ENCODE assay signal across 8 cellular contexts in the genomic region with DNA sequence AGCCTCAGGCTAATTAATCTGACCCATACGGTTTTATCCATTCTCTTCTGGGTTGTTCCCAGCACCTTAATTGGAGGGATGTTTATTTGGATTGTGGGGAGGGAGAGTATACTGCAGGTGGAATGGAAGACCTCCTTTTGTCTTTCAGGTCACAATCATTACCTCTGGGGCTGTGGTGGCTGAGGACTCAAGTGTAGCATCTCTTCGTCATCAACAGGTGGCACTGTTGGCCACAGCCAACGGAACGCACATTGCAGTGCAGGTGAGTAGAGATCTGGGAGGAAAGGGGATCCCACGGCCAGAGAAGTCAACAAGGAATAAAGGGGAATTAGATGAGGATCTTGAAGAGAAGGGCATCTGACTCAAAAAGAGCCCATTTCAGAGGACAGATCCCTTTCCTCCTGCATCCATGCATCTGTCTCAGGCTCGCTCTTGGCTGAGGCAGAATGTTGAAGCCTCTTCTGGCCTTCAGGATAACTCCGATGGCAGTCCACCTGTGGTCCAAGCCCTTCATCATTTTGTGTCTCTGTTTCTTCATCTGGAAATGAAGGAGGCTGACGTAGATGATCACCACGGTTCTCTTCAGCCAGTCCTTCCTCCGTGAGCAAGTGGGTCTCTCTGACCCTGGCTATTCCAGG. TPM values are rescaled to one million over a fixed set of nuclear protein-coding genes. Genes with fewer than 3 reads are reported as not detected.
DNase-seq lines count a peak whose midpoint lies in the region; ATAC-seq, FAIRE-seq and TF ChIP-seq lines count a peak whose summit lies in the region.

No MANE protein-coding gene starts in this region.

- no peaks in the 10 kb centered on the region for H3K27me3 ChIP-seq in parathyroid adenoma (ENCODE audit: control insufficient read depth, insufficient read depth, low read length)

- H3K4me2 ChIP-seq in parathyroid adenoma (ENCODE audit: low read length): no peak overlapping the region

- H3K4me3 ChIP-seq in AG04449 (ENCODE audit: low read depth, low read length): no peak overlapping the region
- no peak overlapping the region for H3K4me3 ChIP-seq in fibroblast of villous mesenchyme (ENCODE audit: low read depth, low read length)
- no peak overlapping the region for H3K4me3 ChIP-seq in parathyroid adenoma (ENCODE audit: low read depth, low read length)

- H3K27ac ChIP-seq in parathyroid adenoma: no peak overlapping the region

- DNase-seq in AG04449 (ENCODE audit: low read depth, low spot score) (no peak), GM12892 (ENCODE audit: insufficient read length) (peak; percentile 52), NCI-H510A (lab: John Stamatoyannopoulos, UW) (peak; percentile 27), fibroblast of villous mesenchyme (ENCODE audit: low read depth) (peak; percentile 31), occipital lobe (lab: John Stamatoyannopoulos, UW) (no peak)
- peak; percentile 61 for DNase-seq in activated T-cell treated with anti-CD3 and anti-CD28 coated beads, Interleukin-2, amount 50 U/mL, for 1 hour

- TF ChIP-seq CTCF in AG04449 (IDR thresholded peaks at IDR 0.05; ENCODE audit: insufficient read depth, low read length, missing control alignments) (peak; percentile 59), fibroblast of villous mesenchyme (IDR thresholded peaks at IDR 0.05; ENCODE audit: insufficient read depth, low read depth, low read length) (peak; percentile 73), parathyroid adenoma (IDR thresholded peaks at IDR 0.05) (peak; percentile 41)

- POLR2A ChIA-PET in AG04449 (lab: Yijun Ruan, JAX): no interaction called here

- ATAC-seq in HG03108 (IDR thresholded peaks at IDR 0.05; ENCODE audit: unreplicated experiment): no peak

- H3K9me3 ChIP-seq in parathyroid adenoma (ENCODE audit: control insufficient read depth, low read length): no peaks in the 10 kb centered on the region

- no peak overlapping the region for H2AFZ ChIP-seq in parathyroid adenoma

- H3K79me2 ChIP-seq in parathyroid adenoma: no peaks in the 10 kb centered on the region

- TF ChIP-seq POLR2A in GM12892 (IDR thresholded peaks at IDR 0.05; ENCODE audit: low read depth, low read length): no peak

- FAIRE-seq in GM12892 (lab: Jason Lieb, UNC): peak; percentile 95

- H3K4me1 ChIP-seq in parathyroid adenoma: peaks cover 15% of the 10 kb centered on the region

- H3K36me3 ChIP-seq in parathyroid adenoma (ENCODE audit: control insufficient read depth, insufficient read depth, low read length): no peaks in the 10 kb centered on the region

- CTCF ChIA-PET in AG04449 (lab: Yijun Ruan, JAX): interaction anchor here (0.6 to 5.6 kb wide), 20 partner anchors 9 to 443 kb away, joined by 3 to 93 read pairs (median 4); a partner anchor contains a TSS

- H3K9ac ChIP-seq in parathyroid adenoma: no peak overlapping the region

RNA-seq across cellular contexts. Expression of a gene that starts 3.2 kb away (rescaled TPM):
- 24.1 TPM for polyA plus RNA-seq in GM12892 (2012; ENCODE audit: missing spikeins)
- total RNA-seq in fibroblast of villous mesenchyme: 0.32 and 1.3 TPM in 2 replicates
- 0.47 TPM for total RNA-seq in occipital lobe

RNA-seq across cellular contexts. Expression of a gene that starts 34.9 kb away (rescaled TPM):
- polyA plus RNA-seq in GM12892 (2012; ENCODE audit: missing spikeins): 21.7 TPM
- 14.2 and 16.8 TPM in 2 replicates for total RNA-seq in fibroblast of villous mesenchyme
- total RNA-seq in occipital lobe: 11.1 TPM

RNA-seq across cellular contexts. Expression of a gene that starts 47.9 kb away (rescaled TPM):
- polyA plus RNA-seq in GM12892 (2012; ENCODE audit: missing spikeins): 7.0 TPM
- total RNA-seq in fibroblast of villous mesenchyme (8.2 and 8.7 TPM in 2 replicates), occipital lobe (2.2 TPM)

Comparison
In these comparisons a context has a peak if more than half of its experiments do, and no peak if none do; other contexts are left out.
1. DNase-seq: peak in GM12892 (single experiment), NCI-H510A (single experiment), activated T-cell treated with anti-CD3 and anti-CD28 coated beads, Interleukin-2, amount 50 U/mL, for 1 hour (single experiment) and fibroblast of villous mesenchyme (single experiment); none in AG04449 (single experiment) and occipital lobe (single experiment).
2. Peak in every context shown above with its lines, with median percentiles within 50 percentile points of each other: CTCF ChIP-seq.